Comparison of ENCODE assay signal across 16 cellular contexts in the genomic region with DNA sequence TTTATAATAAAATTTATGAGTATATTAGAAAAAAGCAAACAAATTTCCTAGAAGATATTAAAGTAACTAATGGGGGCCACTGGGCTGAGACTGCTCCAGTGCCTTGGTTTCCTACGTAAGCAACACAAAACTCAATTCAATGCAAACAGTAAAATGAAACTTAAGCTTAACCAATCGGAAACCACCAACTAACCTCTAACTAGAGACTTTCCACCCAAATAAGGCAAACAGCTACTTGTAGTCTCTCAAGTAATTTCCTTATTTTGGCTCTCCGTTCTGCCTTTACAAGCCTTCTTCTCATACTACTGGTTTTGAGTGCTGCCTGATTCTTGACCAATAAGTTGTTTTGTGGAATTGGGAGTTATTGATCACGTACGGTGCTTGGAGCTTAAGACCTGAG.
"Had no signal": no experiment of that assay in that cellular context is flagged by ENCODE, and none has a peak within 500 bp of the region (broad histone marks: within the 10 kb centered on the region; RNA-seq: fewer than 3 reads in every experiment).

No MANE protein-coding gene starts in this region.

- H3K4me1 Mint-ChIP-seq: naive thymus-derived CD4-positive, alpha-beta T cell; nephron progenitor cell had no signal

- H3K4me3 Mint-ChIP-seq: naive thymus-derived CD4-positive, alpha-beta T cell; nephron progenitor cell had no signal

- DNase-seq: effector memory CD4-positive, alpha-beta T cell; glutamatergic neuron; islet precursor cell; mammary epithelial cell; naive thymus-derived CD4-positive, alpha-beta T cell; nephron progenitor cell; sigmoid colon; stimulated activated CD4-positive, alpha-beta T cell treated with anti-CD3 and anti-CD28 coated beads, Interleukin-12 subunit alpha, Interleukin-12 subunit beta, amount 100 ng/mL, for 4 hours; stimulated activated naive CD4-positive, alpha-beta T cell; trophoblast cell had no signal

- H3K4me1 ChIP-seq: gastroesophageal sphincter, right atrium auricular region, sigmoid colon had no signal

- H3K27me3 ChIP-seq: gastroesophageal sphincter, neutrophil, right atrium auricular region, sigmoid colon had no signal

- ATAC-seq: esophagus mucosa; gastroesophageal sphincter; left lobe of liver; naive thymus-derived CD4-positive, alpha-beta T cell had no signal

- H3K27ac Mint-ChIP-seq: naive thymus-derived CD4-positive, alpha-beta T cell; nephron progenitor cell had no signal

- H3K9me3 ChIP-seq: gastroesophageal sphincter, neutrophil, sigmoid colon had no signal

- H3K36me3 ChIP-seq: gastroesophageal sphincter, neutrophil, right atrium auricular region, sigmoid colon had no signal

- H3K4me3 ChIP-seq: gastroesophageal sphincter, right atrium auricular region, sigmoid colon, skin epidermis had no signal

- H3K27me3 Mint-ChIP-seq: naive thymus-derived CD4-positive, alpha-beta T cell had no signal

- H3K27ac ChIP-seq: gastroesophageal sphincter, neutrophil, right atrium auricular region, sigmoid colon, skin epidermis had no signal
